ENCODE assay signal across 1 cellular context in genomic region chr5:146052780-146053179, GRCh38.
TF ChIP-seq lines count a peak whose summit lies in the region.

No MANE protein-coding gene starts in this region.

TF ChIP-seq in H1, 55 proteins besides CTCF, POLR2A, EP300 and RAD21 (continued from another document):
- TF ChIP-seq CHD1 (IDR thresholded peaks at IDR 0.05; ENCODE audit: low read depth, low read length) (no peak), YY1 (IDR thresholded peaks at IDR 0.05; ENCODE audit: low read depth, low read length) (no peak), SIN3A (conservative IDR thresholded peaks at IDR 0.05 in 1 of 2, IDR thresholded peaks at IDR 0.05 in 1 of 2; ENCODE audit: low read depth in 1 of 2, low read length in 2 of 2) (no peak), KDM4A (IDR thresholded peaks at IDR 0.05; ENCODE audit: low read depth, low read length, severe bottlenecking) (no peak), EZH2 (IDR thresholded peaks at IDR 0.05; ENCODE audit: low read depth, low read length, severe bottlenecking) (no peak), ASH2L (IDR thresholded peaks at IDR 0.05; ENCODE audit: low read length) (no peak), EGR1 (IDR thresholded peaks at IDR 0.05; ENCODE audit: borderline replicate concordance, low read depth, low read length) (no peak)
